ENCODE assay signal across 8 cellular contexts in genomic region chr2:58240938-58241755, GRCh38. TPM values are rescaled to one million over a fixed set of nuclear protein-coding genes. Genes with fewer than 3 reads are reported as not detected.
DNase-seq lines count a peak whose midpoint lies in the region; ATAC-seq, FAIRE-seq and TF ChIP-seq lines count a peak whose summit lies in the region.

Gene FANCL (minus strand): TSS chr2:58241325. CDS start chr2:58241313, 12 bp downstream.

- TF ChIP-seq CTCF in BJ (IDR thresholded peaks at IDR 0.05; ENCODE audit: insufficient read depth, low read depth, low read length) (peak; percentile 15; the same call in 1 of the 2 replicates), colonic mucosa (IDR thresholded peaks at IDR 0.05) (no peak)

- H3K36me3 Mint-ChIP-seq in activated CD4-positive, alpha-beta T cell treated with anti-CD3 and anti-CD28 coated beads for 36 hours (ENCODE audit: low read depth) = no peaks in the 10 kb centered on the region

- DNase-seq in BJ (ENCODE audit: low read depth) = peak; percentile 31
- peak; percentile 72 for DNase-seq in GM19239 (ENCODE audit: insufficient read length, low spot score)
- peak; percentile 89 for DNase-seq in NCI-H510A treated with DMSO at 0.1 percent for 48 hours (lab: John Stamatoyannopoulos, UW)
- DNase-seq in activated CD4-positive, alpha-beta T cell treated with anti-CD3 and anti-CD28 coated beads for 36 hours = peak; percentile 85
- peak; percentile 93 for DNase-seq in colonic mucosa
- DNase-seq in kidney tubule cell (ENCODE audit: low spot score) = peak; percentile 91
- DNase-seq in stimulated activated CD4-positive, alpha-beta T cell treated with anti-CD3 and anti-CD28 coated beads, Interleukin-1b, Interleukin-23, amount 100 ng/mL, for 1 hour (ENCODE audit: low read depth in 2 of 2) = peak; percentile 12 to 42

- FAIRE-seq in GM19239 (lab: Jason Lieb, UNC) = peak; percentile 98

- POLR2A ChIA-PET in BJ (lab: Charles Lee) = no interaction called here
- POLR2A ChIA-PET in activated CD4-positive, alpha-beta T cell treated with anti-CD3 and anti-CD28 coated beads for 36 hours (lab: Charles Lee) = interaction anchor here (0.5 kb wide), 1 partner anchor 51 kb away, joined by 11 read pairs; no protein-coding TSS in a partner anchor

- intact Hi-C loops in activated CD4-positive, alpha-beta T cell treated with anti-CD3 and anti-CD28 coated beads for 36 hours (cut with DNase I, micrococcal nuclease) = loop anchor here (1.0 to 5.0 kb wide), 6 partner anchors 17 to 199 kb away; partner anchors contain the start of gene VRK2 (in 1 of the 2)
- intact Hi-C loops in colonic mucosa (cut with DNase I) = loop anchor here (10.0 kb wide), 1 partner anchor 196 kb away; the partner anchor contains the start of gene VRK2

- ATAC-seq in HG03442 (IDR thresholded peaks at IDR 0.05; ENCODE audit: unreplicated experiment) = peak; percentile 79
- ATAC-seq in activated CD4-positive, alpha-beta T cell treated with anti-CD3 and anti-CD28 coated beads for 36 hours = peak; percentile 84

- peak within 1 kb of the TSS; percentile 80 to 90 for H3K9ac ChIP-seq in colonic mucosa (ENCODE audit: low read depth in 2 of 2, low read length in 2 of 2)

- H3K4me1 ChIP-seq in colonic mucosa = no peaks in the 10 kb centered on the region

- peak within 1 kb of the TSS; percentile 80 for H3K27ac ChIP-seq in colonic mucosa

- CTCF ChIA-PET in BJ (lab: Yijun Ruan, JAX) = interaction anchor here (1.0 kb wide), 1 partner anchor 51 kb away, joined by 3 read pairs; no protein-coding TSS in a partner anchor
- CTCF ChIA-PET in activated CD4-positive, alpha-beta T cell treated with anti-CD3 and anti-CD28 coated beads for 36 hours (lab: Charles Lee) = no interaction called here

- H3K4me3 ChIP-seq in BJ (ENCODE audit: low read depth, low read length) (peak within 1 kb of the TSS; percentile 87), colonic mucosa (peak within 1 kb of the TSS; percentile 80)

- H3K9me3 ChIP-seq in colonic mucosa = no peaks in the 10 kb centered on the region

- H3K36me3 ChIP-seq in BJ (ENCODE audit: control insufficient read depth, insufficient read depth, low read length) (no peaks in the 10 kb centered on the region), colonic mucosa (no peaks in the 10 kb centered on the region)

- peaks cover 28% of the 10 kb centered on the region for H3K4me1 Mint-ChIP-seq in activated CD4-positive, alpha-beta T cell treated with anti-CD3 and anti-CD28 coated beads for 36 hours

- H3K27ac Mint-ChIP-seq in activated CD4-positive, alpha-beta T cell treated with anti-CD3 and anti-CD28 coated beads for 36 hours = peak within 1 kb of the TSS; percentile 89

- peaks cover 8% of the 10 kb centered on the region for H3K27me3 Mint-ChIP-seq in activated CD4-positive, alpha-beta T cell treated with anti-CD3 and anti-CD28 coated beads for 36 hours

- H3K27me3 ChIP-seq in BJ (ENCODE audit: control insufficient read depth, insufficient read depth, low read length) (no peaks in the 10 kb centered on the region), colonic mucosa (no peaks in the 10 kb centered on the region)

- no peaks in the 10 kb centered on the region for H3K9me3 Mint-ChIP-seq in activated CD4-positive, alpha-beta T cell treated with anti-CD3 and anti-CD28 coated beads for 36 hours (ENCODE audit: low read depth)

- H3K4me3 Mint-ChIP-seq in activated CD4-positive, alpha-beta T cell treated with anti-CD3 and anti-CD28 coated beads for 36 hours = peak within 1 kb of the TSS; percentile 91

RNA-seq across cellular contexts. Expression of gene FANCL, which starts in this region (rescaled TPM):
- polyA plus RNA-seq in BJ (2011; rRNA removed) = 6.4 and 10.1 TPM in 2 replicates
- 4.2 and 5.3 TPM in 2 replicates for polyA minus RNA-seq in BJ (2011; rRNA and poly(A)+ RNA removed)
- 10 to 100 TPM; 16.6 to 19.7 TPM for total RNA-seq in activated CD4-positive, alpha-beta T cell treated with anti-CD3 and anti-CD28 coated beads for 36 hours
- total RNA-seq in colonic mucosa = 10 to 100 TPM; 15.0 to 21.6 TPM

Comparison
In these comparisons a context has a peak if more than half of its experiments do, and no peak if none do; other contexts are left out.
1. Peak in every context shown above with its lines: DNase-seq, ATAC-seq, H3K4me3 ChIP-seq and H3K27ac ChIP-seq.
2. DNase-seq: peak in every context shown above with its lines; median percentile 93 in colonic mucosa; 91 in kidney tubule cell; 89 in NCI-H510A treated with DMSO at 0.1 percent for 48 hours; 85 in activated CD4-positive, alpha-beta T cell treated with anti-CD3 and anti-CD28 coated beads for 36 hours; 72 in GM19239; 31 in BJ; 27 in stimulated activated CD4-positive, alpha-beta T cell treated with anti-CD3 and anti-CD28 coated beads, Interleukin-1b, Interleukin-23, amount 100 ng/mL, for 1 hour.